1 cellular context compared by ENCODE assay signal in the genomic region with DNA sequence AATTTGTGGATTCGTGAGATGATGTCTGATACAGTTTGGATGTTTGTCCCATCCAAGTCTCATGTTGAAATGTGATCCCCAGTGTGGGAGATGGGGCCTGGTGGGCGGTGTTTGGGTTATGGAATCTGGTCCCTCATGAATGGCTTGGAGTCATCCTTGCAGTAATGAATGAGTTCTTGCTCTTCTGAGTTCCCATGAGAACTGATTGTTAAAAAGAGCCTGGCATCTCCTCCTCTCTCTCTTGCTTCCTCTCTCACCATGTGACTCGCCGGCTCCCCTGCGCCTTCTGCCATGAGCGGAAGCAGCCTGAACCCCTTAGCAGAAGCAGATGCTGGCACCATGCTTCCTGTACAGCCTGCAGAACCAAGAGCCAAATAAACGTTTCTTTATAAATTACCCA.
TF ChIP-seq lines count a peak whose summit lies in the region.

No MANE protein-coding gene starts in this region.

TF ChIP-seq in GM12878, 131 proteins besides CTCF, POLR2A, EP300 and RAD21:
- TF ChIP-seq LARP7 (IDR thresholded peaks at IDR 0.05), result no peak
- no peak for TF ChIP-seq TCF12 (IDR thresholded peaks at IDR 0.05; ENCODE audit: low read depth, low read length)
- no peak for TF ChIP-seq YBX1 (IDR thresholded peaks at IDR 0.05)
- no peak for TF ChIP-seq TCF7 (IDR thresholded peaks at IDR 0.05; ENCODE audit: borderline replicate concordance)
- TF ChIP-seq EGR1 (IDR thresholded peaks at IDR 0.05; ENCODE audit: borderline replicate concordance in 1 of 2, low read depth in 2 of 2, low read length in 2 of 2), result no peak
- TF ChIP-seq ZNF622 (IDR thresholded peaks at IDR 0.05), result no peak
- no peak for TF ChIP-seq GATAD2B (conservative IDR thresholded peaks at IDR 0.05; ENCODE audit: low read depth)
- TF ChIP-seq, protein P1, sequence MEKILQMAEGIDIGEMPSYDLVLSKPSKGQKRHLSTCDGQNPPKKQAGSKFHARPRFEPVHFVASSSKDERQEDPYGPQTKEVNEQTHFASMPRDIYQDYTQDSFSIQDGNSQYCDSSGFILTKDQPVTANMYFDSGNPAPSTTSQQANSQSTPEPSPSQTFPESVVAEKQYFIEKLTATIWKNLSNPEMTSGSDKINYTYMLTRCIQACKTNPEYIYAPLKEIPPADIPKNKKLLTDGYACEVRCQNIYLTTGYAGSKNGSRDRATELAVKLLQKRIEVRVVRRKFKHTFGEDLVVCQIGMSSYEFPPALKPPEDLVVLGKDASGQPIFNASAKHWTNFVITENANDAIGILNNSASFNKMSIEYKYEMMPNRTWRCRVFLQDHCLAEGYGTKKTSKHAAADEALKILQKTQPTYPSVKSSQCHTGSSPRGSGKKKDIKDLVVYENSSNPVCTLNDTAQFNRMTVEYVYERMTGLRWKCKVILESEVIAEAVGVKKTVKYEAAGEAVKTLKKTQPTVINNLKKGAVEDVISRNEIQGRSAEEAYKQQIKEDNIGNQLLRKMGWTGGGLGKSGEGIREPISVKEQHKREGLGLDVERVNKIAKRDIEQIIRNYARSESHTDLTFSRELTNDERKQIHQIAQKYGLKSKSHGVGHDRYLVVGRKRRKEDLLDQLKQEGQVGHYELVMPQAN (conservative IDR thresholded peaks at IDR 0.05), result no peak
- TF ChIP-seq SREBF2 (IDR thresholded peaks at IDR 0.05; ENCODE audit: low read length), result no peak
- no peak for TF ChIP-seq CBX3 (IDR thresholded peaks at IDR 0.05; ENCODE audit: borderline replicate concordance, low read depth)
- TF ChIP-seq, protein P2, sequence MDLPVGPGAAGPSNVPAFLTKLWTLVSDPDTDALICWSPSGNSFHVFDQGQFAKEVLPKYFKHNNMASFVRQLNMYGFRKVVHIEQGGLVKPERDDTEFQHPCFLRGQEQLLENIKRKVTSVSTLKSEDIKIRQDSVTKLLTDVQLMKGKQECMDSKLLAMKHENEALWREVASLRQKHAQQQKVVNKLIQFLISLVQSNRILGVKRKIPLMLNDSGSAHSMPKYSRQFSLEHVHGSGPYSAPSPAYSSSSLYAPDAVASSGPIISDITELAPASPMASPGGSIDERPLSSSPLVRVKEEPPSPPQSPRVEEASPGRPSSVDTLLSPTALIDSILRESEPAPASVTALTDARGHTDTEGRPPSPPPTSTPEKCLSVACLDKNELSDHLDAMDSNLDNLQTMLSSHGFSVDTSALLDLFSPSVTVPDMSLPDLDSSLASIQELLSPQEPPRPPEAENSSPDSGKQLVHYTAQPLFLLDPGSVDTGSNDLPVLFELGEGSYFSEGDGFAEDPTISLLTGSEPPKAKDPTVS (IDR thresholded peaks at IDR 0.05; ENCODE audit: low read depth, low read length), result no peak
